In the genomic region with DNA sequence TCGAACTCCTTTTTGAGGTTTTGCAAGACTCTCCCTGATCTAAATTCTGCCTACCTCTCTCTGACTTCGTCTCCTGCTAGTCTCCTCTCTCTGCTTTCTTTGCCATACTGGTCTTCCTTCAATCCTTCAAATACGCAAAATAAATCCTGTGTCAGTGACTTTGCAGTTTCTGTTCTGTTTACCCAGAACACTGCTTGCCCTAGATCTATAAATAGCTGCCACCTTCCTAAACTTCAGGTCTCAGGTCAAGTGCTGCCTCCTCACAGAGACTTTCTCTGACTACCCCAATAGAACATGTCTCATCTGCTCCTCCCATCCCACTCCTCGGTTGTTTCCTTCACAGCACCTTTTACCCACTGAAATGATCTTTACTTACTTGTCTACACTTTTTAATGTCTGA, we compare ENCODE assay signal across 14 cellular contexts.
DNase-seq lines count a peak whose midpoint lies in the region; ATAC-seq and TF ChIP-seq lines count a peak whose summit lies in the region.
"Had no signal": no experiment of that assay in that cellular context is flagged by ENCODE, and none has a peak within 500 bp of the region (broad histone marks: within the 10 kb centered on the region; RNA-seq: fewer than 3 reads in every experiment).

No MANE protein-coding gene starts in this region.

- H3K9me3 ChIP-seq in psoas muscle = no peaks in the 10 kb centered on the region
- H3K9me3 ChIP-seq: SK-N-SH, suprapubic skin had no signal

- peaks cover 13% of the 10 kb centered on the region for H3K36me3 Mint-ChIP-seq in activated CD8-positive, alpha-beta T cell treated with anti-CD3 and anti-CD28 coated beads for 36 hours (ENCODE audit: low read depth)
- H3K36me3 Mint-ChIP-seq in activated CD8-positive, alpha-beta T cell treated with anti-CD3 and anti-CD28 coated beads, Interleukin-2, amount 10 ng/mL, durations not matched to agents 7 days and 5 days (ENCODE audit: low read depth) = peaks cover 17% of the 10 kb centered on the region

- no peaks in the 10 kb centered on the region for H3K79me2 ChIP-seq in KMS-11 (ENCODE audit: insufficient read depth, low read depth)
- H3K79me2 ChIP-seq: parathyroid adenoma had no signal

- H3K27ac ChIP-seq in KMS-11 (peak overlapping the region; percentile 84), psoas muscle (peak overlapping the region; percentile 78)
- H3K27ac ChIP-seq: parathyroid adenoma, suprapubic skin had no signal

- H3K4me3 ChIP-seq in KMS-11 (IDR thresholded peaks at IDR 0.05; ENCODE audit: insufficient read depth, low read depth, low read length) = no peak overlapping the region
- H3K4me3 ChIP-seq in choroid plexus epithelial cell (ENCODE audit: low read depth, low read length) = no peak overlapping the region
- peak overlapping the region; percentile 59 for H3K4me3 ChIP-seq in psoas muscle
- H3K4me3 ChIP-seq: suprapubic skin had no signal

- H3K4me1 Mint-ChIP-seq in activated CD8-positive, alpha-beta T cell treated with anti-CD3 and anti-CD28 coated beads for 36 hours (ENCODE audit: low read depth) = peaks cover 10% of the 10 kb centered on the region
- no peaks in the 10 kb centered on the region for H3K4me1 Mint-ChIP-seq in activated CD8-positive, alpha-beta T cell treated with anti-CD3 and anti-CD28 coated beads, Interleukin-2, amount 10 ng/mL, durations not matched to agents 7 days and 5 days (ENCODE audit: low read depth)
- H3K4me1 Mint-ChIP-seq: mesothelial cell of epicardium had no signal

- H3K4me3 Mint-ChIP-seq in activated CD8-positive, alpha-beta T cell treated with anti-CD3 and anti-CD28 coated beads for 36 hours = no peak overlapping the region
- no peak overlapping the region for H3K4me3 Mint-ChIP-seq in activated CD8-positive, alpha-beta T cell treated with anti-CD3 and anti-CD28 coated beads, Interleukin-2, amount 10 ng/mL, durations not matched to agents 7 days and 5 days
- H3K4me3 Mint-ChIP-seq: mesothelial cell of epicardium had no signal

- CTCF ChIA-PET in activated CD8-positive, alpha-beta T cell treated with anti-CD3 and anti-CD28 coated beads for 36 hours (lab: Charles Lee) = no interaction called here
- CTCF ChIA-PET in activated CD8-positive, alpha-beta T cell treated with anti-CD3 and anti-CD28 coated beads, Interleukin-2, amount 10 ng/mL, durations not matched to agents 7 days and 5 days (lab: Charles Lee) = no interaction called here

- intact Hi-C loops in activated CD8-positive, alpha-beta T cell treated with anti-CD3 and anti-CD28 coated beads for 36 hours (cut with micrococcal nuclease) = no loop called here
- intact Hi-C loops in psoas muscle (cut with DNase I) = no loop called here

- no peaks in the 10 kb centered on the region for H3K36me3 ChIP-seq in KMS-11 (ENCODE audit: insufficient read depth)
- H3K36me3 ChIP-seq in psoas muscle (ENCODE audit: insufficient read depth in 1 of 2, low read depth in 1 of 2) = peaks cover 0 to 28% of the 10 kb centered on the region in 2 donors

- peak overlapping the region; percentile 6 for H3K27ac Mint-ChIP-seq in activated CD8-positive, alpha-beta T cell treated with anti-CD3 and anti-CD28 coated beads for 36 hours
- no peak overlapping the region for H3K27ac Mint-ChIP-seq in activated CD8-positive, alpha-beta T cell treated with anti-CD3 and anti-CD28 coated beads, Interleukin-2, amount 10 ng/mL, durations not matched to agents 7 days and 5 days
- H3K27ac Mint-ChIP-seq: mesothelial cell of epicardium had no signal

- no peak for DNase-seq in activated CD8-positive, alpha-beta T cell treated with anti-CD3 and anti-CD28 coated beads for 36 hours
- no peak for DNase-seq in activated CD8-positive, alpha-beta T cell treated with anti-CD3 and anti-CD28 coated beads, Interleukin-2, amount 10 ng/mL, durations not matched to agents 7 days and 5 days
- DNase-seq in choroid plexus epithelial cell (ENCODE audit: low read depth) (peak; percentile 12), psoas muscle (no peak), NCI-H524 treated with DMSO at 0.1 percent for 48 hours (lab: John Stamatoyannopoulos, UW) (no peak)
- no peak for DNase-seq in activated CD8-positive, alpha-beta memory T cell treated with anti-CD3 and anti-CD28 coated beads, Interleukin-2, amount 50 U/mL, for 48 hours
- DNase-seq: NCI-H1048, NCI-H2171 treated with DMSO at 0.1 percent for 48 hours, SK-N-SH had no signal

- H3K27me3 ChIP-seq in KMS-11 (ENCODE audit: insufficient read depth, low read depth) = no peaks in the 10 kb centered on the region
- H3K27me3 ChIP-seq in psoas muscle (ENCODE audit: insufficient read depth in 3 of 3, low read length in 2 of 3) = no peaks in the 10 kb centered on the region
- H3K27me3 ChIP-seq: suprapubic skin had no signal

- POLR2A ChIA-PET in activated CD8-positive, alpha-beta T cell treated with anti-CD3 and anti-CD28 coated beads for 36 hours (lab: Charles Lee) = no interaction called here
- POLR2A ChIA-PET in activated CD8-positive, alpha-beta T cell treated with anti-CD3 and anti-CD28 coated beads, Interleukin-2, amount 10 ng/mL, durations not matched to agents 7 days and 5 days (lab: Charles Lee) = no interaction called here

- no peaks in the 10 kb centered on the region for H3K27me3 Mint-ChIP-seq in activated CD8-positive, alpha-beta T cell treated with anti-CD3 and anti-CD28 coated beads for 36 hours
- no peaks in the 10 kb centered on the region for H3K27me3 Mint-ChIP-seq in activated CD8-positive, alpha-beta T cell treated with anti-CD3 and anti-CD28 coated beads, Interleukin-2, amount 10 ng/mL, durations not matched to agents 7 days and 5 days (ENCODE audit: low read depth)

- ATAC-seq in activated CD8-positive, alpha-beta T cell treated with anti-CD3 and anti-CD28 coated beads for 36 hours = no peak
- no peak for ATAC-seq in activated CD8-positive, alpha-beta T cell treated with anti-CD3 and anti-CD28 coated beads, Interleukin-2, amount 10 ng/mL, durations not matched to agents 7 days and 5 days
- peak in 3 of 4 donors; percentile 60 to 82 (median 80) for ATAC-seq in psoas muscle
- ATAC-seq in GM19395 (IDR thresholded peaks at IDR 0.05; ENCODE audit: unreplicated experiment) = no peak

- 60 to 86% (median 63%) methylated on average over 4 of the region's 4 CpGs for WGBS in psoas muscle, 3 donors

- no peaks in the 10 kb centered on the region for H4K20me1 ChIP-seq in KMS-11 (ENCODE audit: insufficient read depth)

- H3K4me2 ChIP-seq in KMS-11 = peak overlapping the region; percentile 86
- H3K4me2 ChIP-seq: SK-N-SH had no signal

- peak overlapping the region; percentile 31 for H2AFZ ChIP-seq in KMS-11 (ENCODE audit: low read depth)
- H2AFZ ChIP-seq: parathyroid adenoma had no signal

- H3K4me1 ChIP-seq in KMS-11 (ENCODE audit: low read depth, poor library complexity, severe bottlenecking) = peaks cover 44% of the 10 kb centered on the region
- H3K4me1 ChIP-seq in psoas muscle = peaks cover 20% of the 10 kb centered on the region
- H3K4me1 ChIP-seq: parathyroid adenoma, suprapubic skin had no signal

- TF ChIP-seq CTCF in activated CD8-positive, alpha-beta T cell treated with anti-CD3 and anti-CD28 coated beads for 36 hours (IDR thresholded peaks at IDR 0.05) = no peak
- TF ChIP-seq CTCF in KMS-11 (conservative IDR thresholded peaks at IDR 0.05; ENCODE audit: low read depth, low read length) = no peak
- TF ChIP-seq CTCF in choroid plexus epithelial cell (conservative IDR thresholded peaks at IDR 0.05; ENCODE audit: low read depth, low read length) = no peak
- TF ChIP-seq CTCF in psoas muscle (IDR thresholded peaks at IDR 0.05) = no peak

- peak overlapping the region; percentile 54; the same call in 1 of the 2 replicates for H3K9ac ChIP-seq in KMS-11
- H3K9ac ChIP-seq: parathyroid adenoma, SK-N-SH had no signal

- no peaks in the 10 kb centered on the region for H3K9me3 Mint-ChIP-seq in activated CD8-positive, alpha-beta T cell treated with anti-CD3 and anti-CD28 coated beads for 36 hours
- no peaks in the 10 kb centered on the region for H3K9me3 Mint-ChIP-seq in activated CD8-positive, alpha-beta T cell treated with anti-CD3 and anti-CD28 coated beads, Interleukin-2, amount 10 ng/mL, durations not matched to agents 7 days and 5 days (ENCODE audit: insufficient read depth)
- H3K9me3 Mint-ChIP-seq: mesothelial cell of epicardium had no signal

Comparison
In these comparisons a context has a peak if more than half of its experiments do, and no peak if none do; other contexts are left out.
1. ATAC-seq: peak in psoas muscle (3 of 4); none in activated CD8-positive, alpha-beta T cell treated with anti-CD3 and anti-CD28 coated beads for 36 hours (single experiment), activated CD8-positive, alpha-beta T cell treated with anti-CD3 and anti-CD28 coated beads, Interleukin-2, amount 10 ng/mL, durations not matched to agents 7 days and 5 days (single experiment) and GM19395 (single experiment).